ENCODE assay signal across 14 cellular contexts in genomic region chr1:217393901-217394300, GRCh38.
DNase-seq lines count a peak whose midpoint lies in the region; ATAC-seq and TF ChIP-seq lines count a peak whose summit lies in the region.
"Had no signal": no experiment of that assay in that cellular context is flagged by ENCODE, and none has a peak within 500 bp of the region (broad histone marks: within the 10 kb centered on the region; RNA-seq: fewer than 3 reads in every experiment).

No MANE protein-coding gene starts in this region.

- H2AFZ ChIP-seq in mammary epithelial cell (ENCODE audit: low read depth, low read length) (no peak overlapping the region), PC-3 (ENCODE audit: low read length) (no peak overlapping the region)

- no peaks in the 10 kb centered on the region for H3K27me3 ChIP-seq in mammary epithelial cell (ENCODE audit: insufficient read depth, low read length)
- H3K27me3 ChIP-seq in PC-3 (ENCODE audit: low read length): no peaks in the 10 kb centered on the region
- H3K27me3 ChIP-seq: neutrophil had no signal

- H3K9me3 ChIP-seq in mammary epithelial cell (replicated peaks; ENCODE audit: insufficient read depth, low read length): no peaks in the 10 kb centered on the region
- no peaks in the 10 kb centered on the region for H3K9me3 ChIP-seq in PC-3 (ENCODE audit: low read length)
- H3K9me3 ChIP-seq: neutrophil had no signal

- H3K9ac ChIP-seq in mammary epithelial cell (ENCODE audit: insufficient read depth, low read length) (no peak overlapping the region), PC-3 (ENCODE audit: low read length) (no peak overlapping the region)

- no peaks in the 10 kb centered on the region for H3F3A ChIP-seq in PC-3 (ENCODE audit: low read length, unreplicated experiment)

- CTCF ChIA-PET in mammary epithelial cell (lab: Charles Lee; ENCODE audit: low non-redundant PET) (no interaction called here), PC-3 (lab: Charles Lee) (interaction anchor here (0.5 kb wide), 1 partner anchor 1548 kb away, joined by 18 read pairs; no protein-coding TSS in a partner anchor)

- H3K36me3 ChIP-seq in mammary epithelial cell (ENCODE audit: insufficient read depth, low read length) (no peaks in the 10 kb centered on the region), PC-3 (ENCODE audit: low read depth, low read length) (no peaks in the 10 kb centered on the region)
- H3K36me3 ChIP-seq: neutrophil had no signal

- dilution Hi-C loops in mammary epithelial cell (cut with HindIII; ENCODE audit: low sequenced_read_pairs): no loop called here

- H3K27ac ChIP-seq in mammary epithelial cell (ENCODE audit: insufficient read depth, low read depth, low read length): no peak overlapping the region
- H3K27ac ChIP-seq in PC-3 (ENCODE audit: low read length): no peak overlapping the region
- H3K27ac ChIP-seq: neutrophil, SK-N-MC had no signal

- no peak overlapping the region for H3K4me3 ChIP-seq in mammary epithelial cell (replicated peaks in 1 of 3; ENCODE audit: insufficient read depth in 1 of 3, low read depth in 2 of 3, low read length in 3 of 3)
- no peak overlapping the region for H3K4me3 ChIP-seq in PC-3 (ENCODE audit: low read length)
- no peak overlapping the region for H3K4me3 ChIP-seq in fibroblast of the aortic adventitia (ENCODE audit: low read depth, low read length)
- H3K4me3 ChIP-seq in retinal pigment epithelial cell (ENCODE audit: low read length): no peak overlapping the region
- H3K4me3 ChIP-seq: SK-N-MC had no signal

- intact Hi-C loops in mammary epithelial cell (cut with micrococcal nuclease) (loop anchor here (1.0 kb wide), 1 partner anchor 644 kb away; no protein-coding TSS in a partner anchor), PC-3 (cut with micrococcal nuclease) (loop anchor here (2.0 to 10.0 kb wide), 2 partner anchors 431 to 639 kb away; no protein-coding TSS in a partner anchor)

- TF ChIP-seq CTCF in mammary epithelial cell (conservative IDR thresholded peaks at IDR 0.05 in 1 of 2, IDR thresholded peaks at IDR 0.05 in 1 of 2; ENCODE audit: extremely low read depth in 1 of 2, insufficient read depth in 1 of 2, low read depth in 1 of 2, low read length in 2 of 2) (peak in 1 of 2 donors; percentile 40), PC-3 (conservative IDR thresholded peaks at IDR 0.05; ENCODE audit: low read depth, low read length) (peak; percentile 56), fibroblast of the aortic adventitia (IDR thresholded peaks at IDR 0.05; ENCODE audit: insufficient read depth, low read length) (peak; percentile 19), retinal pigment epithelial cell (conservative IDR thresholded peaks at IDR 0.05; ENCODE audit: low read depth, low read length) (peak; percentile 55)

- POLR2A ChIA-PET in PC-3 (lab: Charles Lee; ENCODE audit: unreplicated experiment): no interaction called here

- in situ Hi-C loops in T47D (cut with HindIII; ENCODE audit: low pct_unique_long_range_greater_than_20kb, low sequenced_read_pairs) (no loop called here), mammary epithelial cell (cut with MboI; ENCODE audit: low sequenced_read_pairs in 2 of 2) (no loop called here)

- H3K4me2 ChIP-seq in mammary epithelial cell (ENCODE audit: insufficient read depth, low read depth, low read length) (no peak overlapping the region), PC-3 (ENCODE audit: low read length) (no peak overlapping the region)

- ATAC-seq in PC-3: peak; percentile 86
- ATAC-seq: activated CD4-positive, alpha-beta T cell treated with anti-CD3 and anti-CD28 coated beads for 36 hours; left colon had no signal

- WGBS in mammary epithelial cell (ENCODE audit: low coverage, missing lambda C conversion rate): no CpG with 5 or more reads among the region's 1 CpG

- H3K4me1 ChIP-seq in mammary epithelial cell (ENCODE audit: insufficient read depth, low read length): no peaks in the 10 kb centered on the region
- no peaks in the 10 kb centered on the region for H3K4me1 ChIP-seq in PC-3 (ENCODE audit: insufficient read depth, low read length)

- BruUV-seq in mammary epithelial cell (replicated peaks; lab: Mats Ljungman, UMichigan) (no TSS peak), PC-3 (replicated peaks; lab: Mats Ljungman, UMichigan) (no TSS peak)

- no peaks in the 10 kb centered on the region for H4K20me1 ChIP-seq in mammary epithelial cell (ENCODE audit: insufficient read depth, low read length)
- H4K20me1 ChIP-seq in PC-3 (ENCODE audit: low read length): no peaks in the 10 kb centered on the region

- H3K79me2 ChIP-seq in mammary epithelial cell (ENCODE audit: insufficient read depth, low read length) (no peaks in the 10 kb centered on the region), PC-3 (ENCODE audit: low read length) (no peaks in the 10 kb centered on the region)

- peak; percentile 30 to 52 for DNase-seq in T47D (ENCODE audit: low read depth in 1 of 2, low spot score in 1 of 2)
- DNase-seq in mammary epithelial cell: no peak
- peak; percentile 52 for DNase-seq in PC-3
- DNase-seq in fibroblast of the aortic adventitia (ENCODE audit: low read depth): peak; percentile 2
- DNase-seq in retinal pigment epithelial cell (ENCODE audit: low read depth): peak; percentile 2
- DNase-seq in NCI-H345 treated with DMSO at 0.1 percent for 48 hours (lab: John Stamatoyannopoulos, UW; ENCODE audit: unreplicated experiment): no peak
- DNase-seq in foreskin melanocyte: no peak
- DNase-seq in NK-92 treated with Interleukin-12 subunit alpha and Interleukin-12 subunit beta, amount 100 ng/mL, for 24 hours (lab: John Stamatoyannopoulos, UW): no peak
- DNase-seq: activated CD4-positive, alpha-beta T cell treated with anti-CD3 and anti-CD28 coated beads for 36 hours; cerebellar nuclear complex; left colon; NCI-H226 had no signal

- H3K9me2 ChIP-seq in PC-3 (replicated peaks; ENCODE audit: low read length): no peaks in the 10 kb centered on the region

Comparison
In these comparisons a context has a peak if more than half of its experiments do, and no peak if none do; other contexts are left out.
1. DNase-seq: peak in T47D (2 of 2), PC-3 (single experiment), fibroblast of the aortic adventitia (single experiment) and retinal pigment epithelial cell (single experiment); none in mammary epithelial cell (single experiment), NCI-H345 treated with DMSO at 0.1 percent for 48 hours (single experiment), foreskin melanocyte (single experiment) and NK-92 treated with Interleukin-12 subunit alpha and Interleukin-12 subunit beta, amount 100 ng/mL, for 24 hours (single experiment).